In genomic region chr7:111090834-111091233, GRCh38 we compare ENCODE assay signal across 8 cellular contexts. TPM values are rescaled to one million over a fixed set of nuclear protein-coding genes. Genes with fewer than 3 reads are reported as not detected.
DNase-seq lines count a peak whose midpoint lies in the region; ATAC-seq and TF ChIP-seq lines count a peak whose summit lies in the region.

LRRN3 (plus strand) TSS chr7:111091127; CDS start chr7:111122773, 31,646 bp downstream.

- no peaks in the 10 kb centered on the region for H3K9me3 ChIP-seq in psoas muscle

- H3K4me3 ChIP-seq in AG10803 (ENCODE audit: low read length) = peak within 1 kb of the TSS; percentile 48
- H3K4me3 ChIP-seq in psoas muscle = peak within 1 kb of the TSS; percentile 60

- intact Hi-C loops in activated T-helper 1 cell treated with anti-CD3 and anti-CD28 coated beads, Interleukin-12 subunit alpha, Interleukin-12 subunit beta, Interleukin-2, Interleukin-4 antibody, amounts not matched to agents 30 ng/mL and 10 ng/mL and 1 ng/mL, durations not matched to agents 14 hours and 24 hours and 36 hours (cut with micrococcal nuclease) = loop anchor here (1.0 to 10.0 kb wide), 10 partner anchors 7 to 646 kb away; partner anchors contain the start of gene IMMP2L
- intact Hi-C loops in psoas muscle (cut with DNase I) = loop anchor here (2.0 to 5.0 kb wide), 4 partner anchors 396 to 641 kb away; partner anchors contain the start of gene IMMP2L (in 1 of the 2)

- no peaks in the 10 kb centered on the region for H3K27me3 Mint-ChIP-seq in activated T-helper 1 cell treated with anti-CD3 and anti-CD28 coated beads, Interleukin-12 subunit alpha, Interleukin-12 subunit beta, Interleukin-2, Interleukin-4 antibody, amounts not matched to agents 30 ng/mL and 10 ng/mL and 1 ng/mL, durations not matched to agents 14 hours and 24 hours and 36 hours (ENCODE audit: insufficient read depth)

- TF ChIP-seq CTCF in AG10803 (conservative IDR thresholded peaks at IDR 0.05; ENCODE audit: low read length) (no peak), psoas muscle (IDR thresholded peaks at IDR 0.05) (no peak)

- DNase-seq in AG10803 (ENCODE audit: low read depth) = peak; percentile 32
- DNase-seq in NCI-H2107 (lab: John Stamatoyannopoulos, UW) = peak; percentile 49
- DNase-seq in activated T-helper 1 cell treated with anti-CD3 and anti-CD28 coated beads, Interleukin-12 subunit alpha, Interleukin-12 subunit beta, Interleukin-2, Interleukin-4 antibody, amounts not matched to agents 30 ng/mL and 10 ng/mL and 1 ng/mL, durations not matched to agents 14 hours and 24 hours and 36 hours (ENCODE audit: low spot score) = peak; percentile 41
- DNase-seq in glomerular visceral epithelial cell (ENCODE audit: extremely low spot score) = peak; percentile 62
- DNase-seq in psoas muscle = peak; percentile 19 to 58
- no peak for DNase-seq in HuH-7.5 (ENCODE audit: low spot score)
- DNase-seq in Kasumi-1 (lab: John Stamatoyannopoulos, UW) = no peak

- no peaks in the 10 kb centered on the region for H3K36me3 ChIP-seq in psoas muscle (ENCODE audit: insufficient read depth in 1 of 2, low read depth in 1 of 2)

- peak; percentile 91 to 97 (median 94) for ATAC-seq in psoas muscle
- no peak for ATAC-seq in HG02798 (IDR thresholded peaks at IDR 0.05; ENCODE audit: poor library complexity, unreplicated experiment)

- peaks cover 38% of the 10 kb centered on the region for H3K36me3 Mint-ChIP-seq in activated T-helper 1 cell treated with anti-CD3 and anti-CD28 coated beads, Interleukin-12 subunit alpha, Interleukin-12 subunit beta, Interleukin-2, Interleukin-4 antibody, amounts not matched to agents 30 ng/mL and 10 ng/mL and 1 ng/mL, durations not matched to agents 14 hours and 24 hours and 36 hours (ENCODE audit: low read depth)

- H3K27me3 ChIP-seq in psoas muscle (ENCODE audit: insufficient read depth in 3 of 3, low read length in 2 of 3) = no peaks in the 10 kb centered on the region

- H3K27ac Mint-ChIP-seq in activated T-helper 1 cell treated with anti-CD3 and anti-CD28 coated beads, Interleukin-12 subunit alpha, Interleukin-12 subunit beta, Interleukin-2, Interleukin-4 antibody, amounts not matched to agents 30 ng/mL and 10 ng/mL and 1 ng/mL, durations not matched to agents 14 hours and 24 hours and 36 hours = peak within 1 kb of the TSS; percentile 87

- H3K9me3 Mint-ChIP-seq in activated T-helper 1 cell treated with anti-CD3 and anti-CD28 coated beads, Interleukin-12 subunit alpha, Interleukin-12 subunit beta, Interleukin-2, Interleukin-4 antibody, amounts not matched to agents 30 ng/mL and 10 ng/mL and 1 ng/mL, durations not matched to agents 14 hours and 24 hours and 36 hours = no peaks in the 10 kb centered on the region

- H3K4me1 Mint-ChIP-seq in activated T-helper 1 cell treated with anti-CD3 and anti-CD28 coated beads, Interleukin-12 subunit alpha, Interleukin-12 subunit beta, Interleukin-2, Interleukin-4 antibody, amounts not matched to agents 30 ng/mL and 10 ng/mL and 1 ng/mL, durations not matched to agents 14 hours and 24 hours and 36 hours (ENCODE audit: low read depth) = peaks cover 85% of the 10 kb centered on the region

- peaks cover 21% of the 10 kb centered on the region for H3K4me1 ChIP-seq in psoas muscle

- 5 to 8% (median 8%) methylated on average over 5 of the region's 5 CpGs for WGBS in psoas muscle, 3 donors

- H3K27ac ChIP-seq in psoas muscle = no peak within 1 kb of the TSS

- peak within 1 kb of the TSS; percentile 93 for H3K4me3 Mint-ChIP-seq in activated T-helper 1 cell treated with anti-CD3 and anti-CD28 coated beads, Interleukin-12 subunit alpha, Interleukin-12 subunit beta, Interleukin-2, Interleukin-4 antibody, amounts not matched to agents 30 ng/mL and 10 ng/mL and 1 ng/mL, durations not matched to agents 14 hours and 24 hours and 36 hours

RNA-seq across cellular contexts. Expression of gene LRRN3, which starts in this region (rescaled TPM):
- 57.3 and 61.5 TPM in 2 replicates for total RNA-seq in activated T-helper 1 cell treated with anti-CD3 and anti-CD28 coated beads, Interleukin-12 subunit alpha, Interleukin-12 subunit beta, Interleukin-2, Interleukin-4 antibody, amounts not matched to agents 30 ng/mL and 10 ng/mL and 1 ng/mL, durations not matched to agents 14 hours and 24 hours and 36 hours
- total RNA-seq in psoas muscle = 1 to 10 TPM in 1 of 4 donors, under 1 TPM in 3; 0.15 to 1.5 (median 0.38) TPM
- polyA plus RNA-seq in psoas muscle = 1 to 10 TPM in 1 of 3 donors, under 1 TPM in 2; 0.69 to 1.9 (median 0.82) TPM

Comparison
In these comparisons a context has a peak if more than half of its experiments do, and no peak if none do; other contexts are left out.
1. RNA of gene LRRN3 (total RNA-seq): 57.3 to 61.5 TPM in activated T-helper 1 cell treated with anti-CD3 and anti-CD28 coated beads, Interleukin-12 subunit alpha, Interleukin-12 subunit beta, Interleukin-2, Interleukin-4 antibody, amounts not matched to agents 30 ng/mL and 10 ng/mL and 1 ng/mL, durations not matched to agents 14 hours and 24 hours and 36 hours; 0.15 to 1.5 TPM in psoas muscle; every median in the first group is over 10 times any median in the second.
2. DNase-seq: peak in AG10803 (single experiment), NCI-H2107 (single experiment), activated T-helper 1 cell treated with anti-CD3 and anti-CD28 coated beads, Interleukin-12 subunit alpha, Interleukin-12 subunit beta, Interleukin-2, Interleukin-4 antibody, amounts not matched to agents 30 ng/mL and 10 ng/mL and 1 ng/mL, durations not matched to agents 14 hours and 24 hours and 36 hours (single experiment), glomerular visceral epithelial cell (single experiment) and psoas muscle (2 of 2); none in HuH-7.5 (single experiment) and Kasumi-1 (0 of 2).